Comparison of ENCODE assay signal across 18 cellular contexts in genomic region chr16:81292936-81293335, GRCh38. TPM values are rescaled to one million over a fixed set of nuclear protein-coding genes. Genes with fewer than 3 reads are reported as not detected.
DNase-seq lines count a peak whose midpoint lies in the region; ATAC-seq and TF ChIP-seq lines count a peak whose summit lies in the region.
"Had no signal": no experiment of that assay in that cellular context is flagged by ENCODE, and none has a peak within 500 bp of the region (broad histone marks: within the 10 kb centered on the region; RNA-seq: fewer than 3 reads in every experiment).

No MANE protein-coding gene starts in this region.

- no peaks in the 10 kb centered on the region for H3K36me3 Mint-ChIP-seq in MCF 10A (ENCODE audit: insufficient read depth, unreplicated experiment)
- no peaks in the 10 kb centered on the region for H3K36me3 Mint-ChIP-seq in glutamatergic neuron (ENCODE audit: unreplicated experiment)
- H3K36me3 Mint-ChIP-seq in T-cell: no peaks in the 10 kb centered on the region
- H3K36me3 Mint-ChIP-seq: CD14-positive monocyte; CD8-positive, alpha-beta T cell had no signal

- H2BK12ac ChIP-seq in trophoblast cell (ENCODE audit: low read length): no peak overlapping the region

- no peak overlapping the region for H4K12ac ChIP-seq in trophoblast cell (ENCODE audit: low read depth, low read length)

- H3K27me3 ChIP-seq in breast epithelium (no peaks in the 10 kb centered on the region), trophoblast cell (ENCODE audit: insufficient read depth, low read length) (no peaks in the 10 kb centered on the region)

- CTCF ChIA-PET in MCF 10A (lab: Yijun Ruan, JAX) (interaction anchor here (0.6 to 2.0 kb wide), 3 partner anchors 29 to 446 kb away, joined by 3 to 5 read pairs (median 3); no protein-coding TSS in a partner anchor), T-cell (lab: Charles Lee) (no interaction called here)

- H3K27ac ChIP-seq in breast epithelium: no peak overlapping the region
- H3K27ac ChIP-seq in trophoblast cell (ENCODE audit: low read depth, low read length): no peak overlapping the region
- H3K27ac ChIP-seq: 22Rv1, HL-60 had no signal

- no peaks in the 10 kb centered on the region for H3K79me2 ChIP-seq in trophoblast cell (ENCODE audit: control insufficient read depth, insufficient read depth, low read length, poor library complexity)

- H2AK5ac ChIP-seq in trophoblast cell (ENCODE audit: low read length): no peak overlapping the region

- H3K4me1 Mint-ChIP-seq in MCF 10A (ENCODE audit: insufficient read depth, unreplicated experiment) (peaks cover 22% of the 10 kb centered on the region), glutamatergic neuron (ENCODE audit: low read depth, unreplicated experiment) (no peaks in the 10 kb centered on the region), T-cell (no peaks in the 10 kb centered on the region)
- H3K4me1 Mint-ChIP-seq: CD14-positive monocyte had no signal

- no peaks in the 10 kb centered on the region for H3K27me3 Mint-ChIP-seq in MCF 10A (ENCODE audit: insufficient read depth, unreplicated experiment)
- H3K27me3 Mint-ChIP-seq in glutamatergic neuron (ENCODE audit: unreplicated experiment): peaks cover 2% of the 10 kb centered on the region
- peaks cover 8 to 31% of the 10 kb centered on the region in 2 donors for H3K27me3 Mint-ChIP-seq in T-cell

- no peak overlapping the region for H3K4me2 ChIP-seq in trophoblast cell (ENCODE audit: low read length)

- H3K9me3 ChIP-seq in breast epithelium (no peaks in the 10 kb centered on the region), trophoblast cell (ENCODE audit: insufficient read depth, low read depth, low read length) (peaks cover 2% of the 10 kb centered on the region)

- intact Hi-C loops in MCF 10A (cut with micrococcal nuclease): no loop called here
- intact Hi-C loops in breast epithelium (cut with DNase I; ENCODE audit: low total_unique reads): no loop called here

- no peak overlapping the region for H2AFZ ChIP-seq in trophoblast cell (ENCODE audit: insufficient read depth, low read length, poor library complexity)

- no peak overlapping the region for H2BK5ac ChIP-seq in trophoblast cell (ENCODE audit: low read depth, low read length, poor library complexity)

- H3K9me3 Mint-ChIP-seq in MCF 10A (ENCODE audit: unreplicated experiment) (no peaks in the 10 kb centered on the region), glutamatergic neuron (ENCODE audit: unreplicated experiment) (no peaks in the 10 kb centered on the region), T-cell (no peaks in the 10 kb centered on the region)
- H3K9me3 Mint-ChIP-seq: CD8-positive, alpha-beta T cell had no signal

- H4K91ac ChIP-seq in trophoblast cell (ENCODE audit: low read depth, low read length): no peak overlapping the region

- TF ChIP-seq POLR2A in breast epithelium (IDR thresholded peaks at IDR 0.05): no peak

- no peak overlapping the region for H3K4me3 Mint-ChIP-seq in MCF 10A (ENCODE audit: unreplicated experiment)
- no peak overlapping the region for H3K4me3 Mint-ChIP-seq in glutamatergic neuron (ENCODE audit: unreplicated experiment)
- no peak overlapping the region for H3K4me3 Mint-ChIP-seq in T-cell
- H3K4me3 Mint-ChIP-seq: CD14-positive monocyte; CD8-positive, alpha-beta T cell had no signal

- no peak overlapping the region for H2BK120ac ChIP-seq in trophoblast cell (ENCODE audit: insufficient read depth, low read length, poor library complexity)

- H3K27ac Mint-ChIP-seq in MCF 10A (ENCODE audit: low read depth, unreplicated experiment): peak overlapping the region; percentile 92
- no peak overlapping the region for H3K27ac Mint-ChIP-seq in glutamatergic neuron (ENCODE audit: unreplicated experiment)
- no peak overlapping the region for H3K27ac Mint-ChIP-seq in T-cell
- H3K27ac Mint-ChIP-seq: CD14-positive monocyte; CD8-positive, alpha-beta T cell had no signal

- TF ChIP-seq CTCF in MCF 10A (IDR thresholded peaks at IDR 0.05; ENCODE audit: unreplicated experiment) (no peak), breast epithelium (IDR thresholded peaks at IDR 0.05) (no peak), epithelial cell of esophagus (IDR thresholded peaks at IDR 0.05; ENCODE audit: insufficient read depth, low read depth, low read length, missing control alignments) (no peak), glutamatergic neuron (IDR thresholded peaks at IDR 0.05; ENCODE audit: partially characterized antibody, unreplicated experiment) (no peak)

- DNase-seq in MCF 10A (ENCODE audit: unreplicated experiment) (no peak), breast epithelium (ENCODE audit: low spot score in 2 of 2) (no peak), epithelial cell of esophagus (ENCODE audit: low read depth) (peak; percentile 58), trophoblast cell (no peak), cerebellum (ENCODE audit: low spot score) (no peak), UCSD-AML1 (lab: John Stamatoyannopoulos, UW; ENCODE audit: unreplicated experiment) (no peak), glutamatergic neuron (no peak), T-cell (no peak)
- DNase-seq: CD8-positive, alpha-beta T cell; COR-L47; DMS153; DMS79 treated with DMSO at 0.1 percent for 48 hours; GDM1 had no signal

- POLR2A ChIA-PET in MCF 10A (lab: Yijun Ruan, JAX): interaction anchor here (1.6 to 2.5 kb wide), 2 partner anchors 22 to 216 kb away, joined by 3 to 17 read pairs; partner anchors contain the start of genes C16orf46 and GAN
- POLR2A ChIA-PET in T-cell (lab: Charles Lee): no interaction called here

- no TSS peak for BruUV-seq in MCF 10A (replicated peaks; lab: Mats Ljungman, UMichigan)

- ATAC-seq in T-cell (replicated peaks in 1 of 4): no peak
- ATAC-seq: CD8-positive, alpha-beta T cell; HCT116 had no signal

- no peaks in the 10 kb centered on the region for H3K36me3 ChIP-seq in breast epithelium
- H3K36me3 ChIP-seq in trophoblast cell (ENCODE audit: control insufficient read depth in 1 of 2, insufficient read depth in 2 of 2, low read length in 2 of 2): no peaks in the 10 kb centered on the region

- H3K9ac ChIP-seq in trophoblast cell (ENCODE audit: low read length): no peak overlapping the region

- H3K14ac ChIP-seq in trophoblast cell (ENCODE audit: low read length): no peak overlapping the region

- H3K79me1 ChIP-seq in trophoblast cell (ENCODE audit: low read length): peaks cover 2% of the 10 kb centered on the region

- H3K4me1 ChIP-seq in breast epithelium (no peaks in the 10 kb centered on the region), trophoblast cell (ENCODE audit: control insufficient read depth in 1 of 2, insufficient read depth in 2 of 2, low read length in 2 of 2) (peaks cover 0 to 2% of the 10 kb centered on the region in 2 experiments)

- no CpG with 5 or more reads among the region's 5 CpGs for WGBS in trophoblast cell (ENCODE audit: extremely low coverage, insufficient coverage, insufficient read length)

- peak overlapping the region; percentile 37 for H3K23ac ChIP-seq in trophoblast cell (ENCODE audit: low read length)

- H3K18ac ChIP-seq in trophoblast cell (ENCODE audit: low read length): no peak overlapping the region

- H3K4ac ChIP-seq in trophoblast cell (ENCODE audit: low read depth, low read length): no peak overlapping the region

- no peak overlapping the region for H4K8ac ChIP-seq in trophoblast cell (ENCODE audit: low read depth, low read length)

- no peak overlapping the region for H3K4me3 ChIP-seq in breast epithelium
- no peak overlapping the region for H3K4me3 ChIP-seq in epithelial cell of esophagus (ENCODE audit: low read length)
- no peak overlapping the region for H3K4me3 ChIP-seq in trophoblast cell (ENCODE audit: low read depth, low read length)

RNA-seq across cellular contexts. Expression of gene GAN, which starts 21.8 kb away (rescaled TPM):
- total RNA-seq in MCF 10A (2022) (12.4 and 17.2 TPM in 2 replicates), breast epithelium (10 to 100 TPM in 2 of 3 donors, 1 to 10 TPM in 1; 7.5 to 15.7 (median 10.8) TPM), cerebellum (31.6 TPM), glutamatergic neuron (ENCODE audit: unreplicated experiment) (14.4 TPM), T-cell (1 to 10 TPM; 5.4 to 8.1 (median 7.5) TPM)
- 13.0 and 13.8 TPM in 2 replicates for polyA plus RNA-seq in trophoblast cell (2013)

RNA-seq across cellular contexts. Expression of gene BCO1, which starts 54.4 kb away (rescaled TPM):
- total RNA-seq in MCF 10A (2022) (not detected in 2 replicates), breast epithelium (under 1 TPM in 1 of 3 donors, not detected in 2; 0.29 TPM), cerebellum (0.27 TPM), glutamatergic neuron (ENCODE audit: unreplicated experiment) (not detected), T-cell (not detected)
- polyA plus RNA-seq in trophoblast cell (2013): 0.01 TPM in 1 of 2 replicates, not detected in the other
- total RNA-seq: CD8-positive, alpha-beta T cell had no signal
- polyA plus RNA-seq: BJ, CD14-positive monocyte had no signal
